In genomic region chr13:46324976-46325375, GRCh38 we compare ENCODE assay signal across 17 cellular contexts.
"Had no signal": no experiment of that assay in that cellular context is flagged by ENCODE, and none has a peak within 500 bp of the region (broad histone marks: within the 10 kb centered on the region; RNA-seq: fewer than 3 reads in every experiment).

No MANE protein-coding gene starts in this region.

- H3K4me1 ChIP-seq: body of pancreas, lower lobe of right lung, parathyroid adenoma, upper lobe of right lung had no signal

- H2AFZ ChIP-seq: parathyroid adenoma had no signal

- H3K9me3 ChIP-seq: body of pancreas, lower lobe of right lung, neutrophil, thoracic aorta, upper lobe of right lung had no signal

- H3K4me3 ChIP-seq: body of pancreas, coronary artery, lower lobe of right lung, thoracic aorta, upper lobe of right lung had no signal

- H3K27ac ChIP-seq: body of pancreas, coronary artery, lower lobe of right lung, neutrophil, parathyroid adenoma, thoracic aorta, upper lobe of right lung had no signal

- H3K9ac ChIP-seq: parathyroid adenoma had no signal

- DNase-seq: activated B cell treated with CpG ODN at 0.5 μM for 24 hours; activated CD4-positive, alpha-beta memory T cell treated with anti-CD3 and anti-CD28 coated beads for 36 hours; activated CD4-positive, alpha-beta T cell treated with anti-CD3 and anti-CD28 coated beads for 4 hours; activated T-cell treated with anti-CD3 and anti-CD28 coated beads for 4 hours; amygdala; body of pancreas; hippocampal formation; lower lobe of right lung; stimulated activated CD4-positive, alpha-beta T cell treated with anti-CD3 and anti-CD28 coated beads, Interleukin-4, amount 100 ng/mL, for 4 hours; upper lobe of right lung had no signal

- ATAC-seq: body of pancreas; lower lobe of right lung; natural killer cell treated with Interleukin-12 subunit alpha and Interleukin-12 subunit beta and Interleukin-15 and Interleukin-18, amount 100 ng/mL, for 72 hours; sciatic nerve; stimulated activated memory B cell treated with anti-CD40 and anti-IgM and Interleukin-4, amounts not matched to agents 10 μg/mL and 1 μg/mL and 100 μg/mL, for 72 hours; upper lobe of right lung had no signal

- H3K27me3 ChIP-seq: body of pancreas, neutrophil, upper lobe of right lung had no signal

- H3K36me3 ChIP-seq: lower lobe of right lung, neutrophil, thoracic aorta, upper lobe of right lung had no signal

- H3K79me2 ChIP-seq: parathyroid adenoma had no signal
